Comparison of ENCODE assay signal across 20 cellular contexts in genomic region chr7:159024280-159024951, GRCh38.
A peak's percentile ranks its signal among the peaks of the same experiment; 100 is the strongest.
DNase-seq lines count a peak whose midpoint lies in the region; ATAC-seq, FAIRE-seq and TF ChIP-seq lines count a peak whose summit lies in the region.
"Had no signal": no experiment of that assay in that cellular context is flagged by ENCODE, and none has a peak within 500 bp of the region (broad histone marks: within the 10 kb centered on the region; RNA-seq: fewer than 3 reads in every experiment).

No MANE protein-coding gene starts in this region.

- H4K91ac ChIP-seq in neuronal stem cell (ENCODE audit: low read depth, low read length, poor library complexity): peak overlapping the region; percentile 98

- WGBS in right lobe of liver (ENCODE audit: insufficient coverage, low coverage, low lambda C conversion rate, missing lambda C conversion rate): 80% methylated on average over 1 of the region's 48 CpGs
- WGBS in HepG2 (ENCODE audit: low lambda C conversion rate): 83% methylated on average over 26 of the region's 48 CpGs
- no CpG with 5 or more reads among the region's 48 CpGs for WGBS in neuronal stem cell (ENCODE audit: extremely low coverage in 2 of 2, insufficient read length in 2 of 2, insufficient replicate concordance in 1 of 2), 2 donors
- WGBS in transverse colon (ENCODE audit: low coverage in 1 of 2), 2 donors: 93 to 95% methylated on average over 6 to 47 of the region's 48 CpGs

- H3K18ac ChIP-seq in neuronal stem cell (ENCODE audit: low read length): peak overlapping the region; percentile 98

- H3K27ac ChIP-seq in right lobe of liver (no peak overlapping the region), HepG2 (ENCODE audit: extremely low read length, insufficient read depth, low read length) (no peak overlapping the region), coronary artery (no peak overlapping the region), neuronal stem cell (replicated peaks; ENCODE audit: low read length) (no peak overlapping the region), transverse colon (no peak overlapping the region)
- H3K27ac ChIP-seq: GM23248 had no signal

- H3K4me2 ChIP-seq in HepG2 (ENCODE audit: low read depth, low read length) (no peak overlapping the region), neuronal stem cell (ENCODE audit: insufficient read depth, low read length, poor library complexity, severe bottlenecking) (no peak overlapping the region)
- H3K4me2 ChIP-seq: SK-N-SH had no signal

- peak overlapping the region; percentile 91 for H3K14ac ChIP-seq in neuronal stem cell (ENCODE audit: low read length)

- H3K36me3 ChIP-seq in right lobe of liver: no peaks in the 10 kb centered on the region
- no peaks in the 10 kb centered on the region for H3K36me3 ChIP-seq in HepG2 (replicated peaks in 1 of 2; ENCODE audit: control insufficient read depth in 1 of 2, insufficient read depth in 2 of 2, low read length in 2 of 2)
- H3K36me3 ChIP-seq in neuronal stem cell (replicated peaks in 1 of 2; ENCODE audit: control insufficient read depth in 2 of 2, insufficient read depth in 2 of 2, low read length in 2 of 2): no peaks in the 10 kb centered on the region
- no peaks in the 10 kb centered on the region for H3K36me3 ChIP-seq in transverse colon

- no peak overlapping the region for H2AFZ ChIP-seq in HepG2 (ENCODE audit: low read length)
- H2AFZ ChIP-seq in neuronal stem cell (ENCODE audit: low read length): no peak overlapping the region
- H2AFZ ChIP-seq: GM23248 had no signal

- no peaks in the 10 kb centered on the region for H3K79me1 ChIP-seq in neuronal stem cell (ENCODE audit: low read depth, low read length)

- H2AK5ac ChIP-seq in neuronal stem cell (ENCODE audit: low read depth, low read length): peak overlapping the region; percentile 20

- no TSS peak for BruUV-seq in HepG2 (replicated peaks; lab: Mats Ljungman, UMichigan)

- TF ChIP-seq RAD21 in HepG2 (CRISPR knock-in tag; IDR thresholded peaks at IDR 0.05): no peak

- no peak overlapping the region for H4K8ac ChIP-seq in neuronal stem cell (ENCODE audit: low read depth, low read length)

- peak overlapping the region; percentile 77 for H3K4ac ChIP-seq in neuronal stem cell (ENCODE audit: low read length)

- TF ChIP-seq POLR2A in right lobe of liver (IDR thresholded peaks at IDR 0.05) (no peak), HepG2 (IDR thresholded peaks at IDR 0.05; ENCODE audit: insufficient read depth in 1 of 2, low read depth in 2 of 2, low read length in 2 of 2) (no peak), transverse colon (IDR thresholded peaks at IDR 0.05) (no peak)

- H3K4me1 ChIP-seq in right lobe of liver (no peaks in the 10 kb centered on the region), HepG2 (ENCODE audit: insufficient read depth, low read length) (no peaks in the 10 kb centered on the region), neuronal stem cell (ENCODE audit: control insufficient read depth in 2 of 2, insufficient read depth in 1 of 2, low read depth in 1 of 2, low read length in 2 of 2) (peaks cover 17 to 33% of the 10 kb centered on the region in 2 donors), transverse colon (peaks cover 0 to 8% (median 3%) of the 10 kb centered on the region in 4 donors)

- H3K4me3 ChIP-seq in right lobe of liver: no peak overlapping the region
- no peak overlapping the region for H3K4me3 ChIP-seq in HepG2 (replicated peaks in 1 of 3; ENCODE audit: insufficient read depth in 1 of 3, low read depth in 2 of 3, low read length in 3 of 3)
- H3K4me3 ChIP-seq in coronary artery: no peak overlapping the region
- no peak overlapping the region for H3K4me3 ChIP-seq in neuronal stem cell (ENCODE audit: low read length in 2 of 2)
- no peak overlapping the region for H3K4me3 ChIP-seq in transverse colon
- H3K4me3 ChIP-seq: GM23248, K562 had no signal

- no peaks in the 10 kb centered on the region for H3K27me3 ChIP-seq in right lobe of liver
- peaks cover 1 to 32% of the 10 kb centered on the region in 2 experiments; a peak in 3 of 5 replicates for H3K27me3 ChIP-seq in HepG2 (ENCODE audit: control insufficient read depth in 1 of 2, insufficient read depth in 2 of 2, low read length in 2 of 2)
- peaks cover 0 to 36% (median 0%) of the 10 kb centered on the region in 3 experiments for H3K27me3 ChIP-seq in neuronal stem cell (ENCODE audit: control insufficient read depth in 3 of 3, insufficient read depth in 3 of 3, low read depth in 1 of 3, low read length in 3 of 3)
- peaks cover under 1% of the 10 kb centered on the region for H3K27me3 ChIP-seq in transverse colon

- H3K23ac ChIP-seq in neuronal stem cell (ENCODE audit: low read depth, low read length, poor library complexity): peak overlapping the region; percentile 82

- no peak for ATAC-seq in right lobe of liver
- ATAC-seq in HepG2: no peak
- ATAC-seq in GM18867 (IDR thresholded peaks at IDR 0.05; ENCODE audit: unreplicated experiment): no peak
- no peak for ATAC-seq in HG03565 (IDR thresholded peaks at IDR 0.05; ENCODE audit: unreplicated experiment)

- H2BK5ac ChIP-seq in neuronal stem cell (ENCODE audit: low read length): peak overlapping the region; percentile 66

- no peak for TF ChIP-seq CTCF in right lobe of liver (IDR thresholded peaks at IDR 0.05)
- no peak for TF ChIP-seq CTCF in HepG2 (CRISPR knock-in tag; IDR thresholded peaks at IDR 0.05)
- no peak for TF ChIP-seq CTCF in coronary artery (IDR thresholded peaks at IDR 0.05)
- TF ChIP-seq CTCF in transverse colon (IDR thresholded peaks at IDR 0.05): no peak

- peak overlapping the region; percentile 88 for H2BK15ac ChIP-seq in neuronal stem cell (ENCODE audit: low read length)

- TF ChIP-seq EP300 in HepG2 (IDR thresholded peaks at IDR 0.05; ENCODE audit: low read depth in 2 of 2, low read length in 2 of 2) (no peak), HepG2 (CRISPR knock-in tag; IDR thresholded peaks at IDR 0.05; ENCODE audit: borderline replicate concordance) (no peak), transverse colon (IDR thresholded peaks at IDR 0.05; ENCODE audit: low read depth) (no peak)

- POLR2A ChIA-PET in HepG2 (lab: Yijun Ruan, JAX): no interaction called here

- intact Hi-C loops in right lobe of liver (cut with DNase I) (no loop called here), HepG2 (cut with micrococcal nuclease; ENCODE audit: unreplicated experiment) (no loop called here), transverse colon (cut with DNase I; ENCODE audit: low total_unique reads) (no loop called here)

- FAIRE-seq in HepG2 (lab: Jason Lieb, UNC): no peak
- FAIRE-seq: K562 had no signal

- H2BK12ac ChIP-seq in neuronal stem cell (ENCODE audit: low read length): peak overlapping the region; percentile 99

- no peaks in the 10 kb centered on the region for H3K79me2 ChIP-seq in HepG2 (ENCODE audit: insufficient read depth, low read length)

- no peaks in the 10 kb centered on the region for H3K9me3 ChIP-seq in right lobe of liver
- H3K9me3 ChIP-seq in HepG2 (ENCODE audit: low read length): no peaks in the 10 kb centered on the region
- no peaks in the 10 kb centered on the region for H3K9me3 ChIP-seq in neuronal stem cell (replicated peaks in 1 of 2; ENCODE audit: control insufficient read depth in 2 of 2, insufficient read depth in 1 of 2, low read depth in 1 of 2, low read length in 2 of 2)
- H3K9me3 ChIP-seq in transverse colon: no peaks in the 10 kb centered on the region
- H3K9me3 ChIP-seq: SK-N-SH had no signal

- in situ Hi-C loops in HepG2 (cut with HindIII; ENCODE audit: extremely low pct_ligation_motif_present, low pct_unique_long_range_greater_than_20kb): no loop called here
- in situ Hi-C loops in transverse colon (cut with MboI; ENCODE audit: low pct_ligation_motif_present in 1 of 4, low pct_unique_long_range_greater_than_20kb in 1 of 4, low sequenced_read_pairs in 3 of 4): no loop called here

- DNase-seq in right lobe of liver (peak in 2 of 3 donors; percentile 40 to 51), HepG2 (ENCODE audit: low spot score) (no peak), coronary artery (ENCODE audit: low spot score) (peak; percentile 33), neuronal stem cell (ENCODE audit: low spot score) (no peak), transverse colon (peak; percentile 3), NCI-H226 (no peak)
- DNase-seq: CD4-positive, CD25-positive, alpha-beta regulatory T cell; COR-L47; DMS 273 treated with DMSO at 0.1 percent for 48 hours; GDM1; GM23248; NCI-H1105; NCI-H2081 treated with DMSO at 0.1 percent for 48 hours; NCI-H510A; NCI-H748 treated with DMSO at 0.1 percent for 48 hours; SHP77; SK-N-SH had no signal

- H3K9ac ChIP-seq in HepG2 (ENCODE audit: insufficient read depth, low read depth, low read length): no peak overlapping the region
- H3K9ac ChIP-seq in neuronal stem cell (ENCODE audit: low read depth, low read length, poor library complexity): peak overlapping the region; percentile 38
- H3K9ac ChIP-seq: GM23248, SK-N-SH had no signal

- peak overlapping the region; percentile 89 for H2BK120ac ChIP-seq in neuronal stem cell (ENCODE audit: low read depth, low read length)

- CTCF ChIA-PET in HepG2 (lab: Yijun Ruan, JAX; ENCODE audit: low intra/inter-chr PET ratio, low total read pairs): no interaction called here

- no peaks in the 10 kb centered on the region for H4K20me1 ChIP-seq in HepG2 (ENCODE audit: insufficient read depth, low read length)

TF ChIP-seq in HepG2, 621 proteins besides CTCF, POLR2A, EP300 and RAD21 (continues in another document):
- no peak for TF ChIP-seq SP140L (CRISPR knock-in tag; IDR thresholded peaks at IDR 0.05; ENCODE audit: borderline replicate concordance)
- no peak for TF ChIP-seq ZBTB49 (CRISPR knock-in tag; IDR thresholded peaks at IDR 0.05; ENCODE audit: borderline replicate concordance)
- TF ChIP-seq TRIM24 (CRISPR knock-in tag; IDR thresholded peaks at IDR 0.05): no peak
- no peak for TF ChIP-seq FOXM1 (CRISPR knock-in tag; IDR thresholded peaks at IDR 0.05)
- no peak for TF ChIP-seq MAFK (conservative IDR thresholded peaks at IDR 0.05 in 1 of 2, IDR thresholded peaks at IDR 0.05 in 1 of 2; ENCODE audit: low read length in 2 of 2)
- TF ChIP-seq KLF16 (CRISPR knock-in tag; IDR thresholded peaks at IDR 0.05): no peak

Comparison
In these comparisons a context has a peak if more than half of its experiments do, and no peak if none do; other contexts are left out.
1. DNase-seq: peak in right lobe of liver (2 of 3), coronary artery (single experiment) and transverse colon (single experiment); none in HepG2 (single experiment), neuronal stem cell (single experiment) and NCI-H226 (single experiment).